In the genomic region with DNA sequence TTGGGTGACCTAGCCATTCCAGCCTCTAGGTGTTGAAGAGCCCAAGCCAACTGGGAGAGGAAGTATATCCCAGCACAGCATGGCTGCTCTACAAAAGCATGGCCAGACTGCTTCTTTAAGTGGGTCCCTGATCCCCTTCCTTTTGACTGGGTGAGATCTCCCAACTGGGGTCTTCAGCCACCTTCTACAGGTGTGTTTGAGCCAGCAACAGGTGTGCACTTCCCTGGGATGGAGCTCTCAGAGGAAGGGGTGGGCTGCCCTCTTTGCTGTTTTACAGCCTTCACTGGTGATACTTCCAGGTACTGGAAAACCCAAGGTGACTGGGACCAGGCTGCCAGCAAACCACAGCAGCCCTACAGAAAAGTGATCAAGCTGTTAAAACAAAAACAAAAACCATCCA, we compare ENCODE assay signal across 31 cellular contexts.
"Had no signal": no experiment of that assay in that cellular context is flagged by ENCODE, and none has a peak within 500 bp of the region (broad histone marks: within the 10 kb centered on the region; RNA-seq: fewer than 3 reads in every experiment).

No MANE protein-coding gene starts in this region.

- H3K4me3 ChIP-seq: adrenal gland, ascending aorta, body of pancreas, breast epithelium, cardiac muscle cell had no signal

- H3K27ac ChIP-seq: adrenal gland, ascending aorta, body of pancreas, brain microvascular endothelial cell, breast epithelium, cardiac muscle cell had no signal

- DNase-seq: activated effector memory CD4-positive, alpha-beta T cell treated with anti-CD3 and anti-CD28 coated beads, Interleukin-2, amount 50 U/mL, for 16 hours; activated effector memory CD4-positive, alpha-beta T cell treated with Interleukin-2 at 50 U/mL for 16 hours; activated gamma-delta T cell; activated gamma-delta T cell treated with Interleukin-2 at 50 U/mL for 16 hours; activated naive CD4-positive, alpha-beta T cell; activated naive CD4-positive, alpha-beta T cell treated with anti-CD3 and anti-CD28 coated beads for 36 hours; activated naive CD4-positive, alpha-beta T cell treated with anti-CD3 and anti-CD28 coated beads, Interleukin-2, amount 10 ng/mL, durations not matched to agents 7 days and 5 days; activated naive CD4-positive, alpha-beta T cell treated with anti-CD3 and anti-CD28 coated beads, Interleukin-2, amount 50 U/mL, for 16 hours; activated naive CD8-positive, alpha-beta T cell treated with anti-CD3 and anti-CD28 coated beads for 36 hours; activated naive CD8-positive, alpha-beta T cell treated with anti-CD3 and anti-CD28 coated beads, Interleukin-2, amount 10 ng/mL, durations not matched to agents 7 days and 5 days; activated naive CD8-positive, alpha-beta T cell treated with anti-CD3 and anti-CD28 coated beads, Interleukin-2, amount 50 U/mL, for 24 hours; activated T-cell treated with anti-CD3 and anti-CD28 coated beads, Interleukin-2, amount 50 U/mL, for 1 hour; activated T-cell treated with anti-CD3 and anti-CD28 coated beads, Interleukin-2, amount 50 U/mL, for 24 hours; activated T-cell treated with anti-CD3 and anti-CD28 coated beads, Interleukin-2, amount 50 U/mL, for 4 hours; activated T-cell treated with anti-CD3 and anti-CD28 coated beads, Interleukin-2, amount 50 U/mL, for 48 hours; activated T-cell treated with anti-CD3 and anti-CD28 coated beads, Interleukin-2, amount 50 U/mL, for 72 hours; adrenal gland; amniotic stem cell; amygdala; anterior cingulate cortex; aorta; body of pancreas; brain microvascular endothelial cell; caudate nucleus; central memory CD4-positive, alpha-beta T cell; cerebellar nuclear complex had no signal

- H3K36me3 ChIP-seq: adrenal gland, ascending aorta, brain microvascular endothelial cell, breast epithelium, cardiac muscle cell had no signal

- H3K4me1 ChIP-seq: adrenal gland, ascending aorta, body of pancreas, breast epithelium had no signal

- H3K9me3 ChIP-seq: adrenal gland, body of pancreas had no signal

- ATAC-seq: activated naive CD4-positive, alpha-beta T cell treated with anti-CD3 and anti-CD28 coated beads, Interleukin-2, amount 50 U/mL, for 72 hours; activated naive CD8-positive, alpha-beta T cell treated with anti-CD3 and anti-CD28 coated beads, Interleukin-2, amount 50 U/mL, for 24 hours; activated T-cell treated with anti-CD3 and anti-CD28 coated beads, Interleukin-2, amount 50 U/mL, for 4 hours; activated T-cell treated with anti-CD3 and anti-CD28 coated beads, Interleukin-2, amount 50 U/mL, for 72 hours; activated T-helper 17 cell treated with anti-CD3 and anti-CD28 coated beads, Interleukin-2, amount 50 U/mL, for 72 hours; body of pancreas had no signal
